ENCODE assay signal across 18 cellular contexts in genomic region chr3:115212615-115213014, GRCh38.
DNase-seq lines count a peak whose midpoint lies in the region; FAIRE-seq and TF ChIP-seq lines count a peak whose summit lies in the region.
"Had no signal": no experiment of that assay in that cellular context is flagged by ENCODE, and none has a peak within 500 bp of the region (broad histone marks: within the 10 kb centered on the region; RNA-seq: fewer than 3 reads in every experiment).

No MANE protein-coding gene starts in this region.

- FAIRE-seq in endothelial cell of umbilical vein (lab: Jason Lieb, UNC): peak; percentile 12
- FAIRE-seq: D721Med, K562 had no signal

- no peak overlapping the region for H2BK5ac ChIP-seq in H9 (ENCODE audit: insufficient read length, low read length)

- H4K91ac ChIP-seq in H9 (ENCODE audit: insufficient read length, low read depth, low read length): no peak overlapping the region

- H2BK20ac ChIP-seq in H9 (ENCODE audit: low read depth, low read length, poor library complexity, severe bottlenecking): no peak overlapping the region

- H3K9ac ChIP-seq in H9 (ENCODE audit: extremely low read depth, insufficient read length, low read length) (no peak overlapping the region), OCI-LY3 (ENCODE audit: low read length) (no peak overlapping the region), endothelial cell of umbilical vein (replicated peaks; ENCODE audit: extremely low read depth, insufficient read depth, low read length) (no peak overlapping the region), mammary epithelial cell (ENCODE audit: insufficient read depth, low read length) (no peak overlapping the region)
- H3K9ac ChIP-seq: SK-N-SH had no signal

- H3K4me3 ChIP-seq in OCI-LY3 (ENCODE audit: low read length) (no peak overlapping the region), endothelial cell of umbilical vein (replicated peaks in 1 of 3; ENCODE audit: insufficient read depth in 1 of 3, low read depth in 1 of 3, low read length in 3 of 3) (no peak overlapping the region), mammary epithelial cell (replicated peaks in 1 of 3; ENCODE audit: insufficient read depth in 1 of 3, low read depth in 2 of 3, low read length in 3 of 3) (no peak overlapping the region)
- H3K4me3 ChIP-seq: K562 had no signal

- TF ChIP-seq POLR2A in endothelial cell of umbilical vein (IDR thresholded peaks at IDR 0.05; ENCODE audit: low read depth, low read length): no peak

- no peak overlapping the region for H3K56ac ChIP-seq in H9 (ENCODE audit: insufficient read length, low read depth, low read length)

- no peak overlapping the region for H3K18ac ChIP-seq in H9 (ENCODE audit: insufficient read length, low read depth, low read length)

- no peaks in the 10 kb centered on the region for H3K9me1 ChIP-seq in endothelial cell of umbilical vein (replicated peaks; ENCODE audit: control insufficient read depth, extremely low read depth, insufficient read depth, low read length)

- H2BK12ac ChIP-seq in H9 (ENCODE audit: insufficient read length, low read depth, low read length): no peak overlapping the region

- H3K4me1 ChIP-seq in H9 (ENCODE audit: insufficient read depth, low read length): peaks cover 9% of the 10 kb centered on the region; the same call in 1 of the 2 replicates
- H3K4me1 ChIP-seq in OCI-LY3 (ENCODE audit: low read length): peaks cover 17% of the 10 kb centered on the region
- H3K4me1 ChIP-seq in endothelial cell of umbilical vein (ENCODE audit: control insufficient read depth, extremely low read depth, insufficient read depth, low read length): peaks cover 17% of the 10 kb centered on the region
- no peaks in the 10 kb centered on the region for H3K4me1 ChIP-seq in mammary epithelial cell (ENCODE audit: insufficient read depth, low read length)

- no peaks in the 10 kb centered on the region for H3K36me3 Mint-ChIP-seq in H9 (ENCODE audit: insufficient read depth in 1 of 3, low read depth in 3 of 3)

- DNase-seq in H9: no peak
- DNase-seq in endothelial cell of umbilical vein (ENCODE audit: low read depth, low spot score): no peak
- DNase-seq in mammary epithelial cell: no peak
- DNase-seq in activated CD4-positive, CD25-positive, alpha-beta regulatory T cell treated with anti-CD3 and anti-CD28 coated beads, Interleukin-2, amount 50 U/mL, for 72 hours: no peak
- no peak for DNase-seq in glomerular visceral epithelial cell (ENCODE audit: extremely low spot score)
- DNase-seq in NCI-H146 (lab: John Stamatoyannopoulos, UW): no peak
- DNase-seq: DMS79, NCI-H1105 treated with DMSO at 0.1 percent for 48 hours, NCI-H1694 treated with DMSO at 0.1 percent for 48 hours, NCI-H2107, NCI-H510A, NCI-H748 treated with DMSO at 0.1 percent for 48 hours, SHP77 treated with DMSO at 0.1 percent for 48 hours, SK-N-SH had no signal

- no peaks in the 10 kb centered on the region for H3K9me3 ChIP-seq in H9 (ENCODE audit: control insufficient read depth, low read depth, low read length)
- H3K9me3 ChIP-seq in OCI-LY3 (ENCODE audit: insufficient read depth, low read length): no peaks in the 10 kb centered on the region
- no peaks in the 10 kb centered on the region for H3K9me3 ChIP-seq in endothelial cell of umbilical vein (replicated peaks; ENCODE audit: control insufficient read depth, insufficient read depth, low read length)
- H3K9me3 ChIP-seq in mammary epithelial cell (replicated peaks; ENCODE audit: insufficient read depth, low read length): no peaks in the 10 kb centered on the region
- H3K9me3 ChIP-seq: SK-N-SH had no signal

- H3T11ph ChIP-seq in H9 (ENCODE audit: low read length): no peak overlapping the region

- H3K27ac Mint-ChIP-seq in H9: peak overlapping the region; percentile 13 to 73 (median 46); a peak in 5 of 7 replicates

- POLR2A ChIA-PET in endothelial cell of umbilical vein (lab: Charles Lee): no interaction called here

- H3K27me3 ChIP-seq in H9 (ENCODE audit: insufficient read depth, low read length) (no peaks in the 10 kb centered on the region), OCI-LY3 (ENCODE audit: low read depth, low read length) (no peaks in the 10 kb centered on the region), endothelial cell of umbilical vein (ENCODE audit: control insufficient read depth in 2 of 2, insufficient read depth in 2 of 2, low read length in 2 of 2) (no peaks in the 10 kb centered on the region), mammary epithelial cell (ENCODE audit: insufficient read depth, low read length) (no peaks in the 10 kb centered on the region)

- no peaks in the 10 kb centered on the region for H3K23me2 ChIP-seq in H9 (ENCODE audit: insufficient read length, low read depth, low read length, poor library complexity, severe bottlenecking)

- no peak overlapping the region for H4K8ac ChIP-seq in H9 (replicated peaks; ENCODE audit: insufficient read length, low read depth, low read length)

- no peak overlapping the region for H3K4me3 Mint-ChIP-seq in H9

- no peaks in the 10 kb centered on the region for H3K9me3 Mint-ChIP-seq in H9

- H3K23ac ChIP-seq in H9 (ENCODE audit: insufficient read length, low read depth, low read length): no peak overlapping the region

- no peak overlapping the region for H2AK5ac ChIP-seq in H9 (ENCODE audit: insufficient read length, low read length)

- dilution Hi-C loops in endothelial cell of umbilical vein (cut with MboI; ENCODE audit: extremely low pct_ligation_motif_present, low sequenced_read_pairs): no loop called here
- dilution Hi-C loops in mammary epithelial cell (cut with HindIII; ENCODE audit: low sequenced_read_pairs): no loop called here

- intact Hi-C loops in endothelial cell of umbilical vein (cut with micrococcal nuclease): loop anchor here (1.0 kb wide), 1 partner anchor 65 kb away; the partner anchor contains the start of gene ZBTB20
- intact Hi-C loops in mammary epithelial cell (cut with micrococcal nuclease): no loop called here

- H4K20me1 ChIP-seq in H9 (ENCODE audit: control insufficient read depth, insufficient read depth, insufficient read length) (no peaks in the 10 kb centered on the region), OCI-LY3 (ENCODE audit: insufficient read depth, low read length) (no peaks in the 10 kb centered on the region), endothelial cell of umbilical vein (replicated peaks; ENCODE audit: control insufficient read depth, extremely low read depth, insufficient read depth, low read length) (no peaks in the 10 kb centered on the region), mammary epithelial cell (ENCODE audit: insufficient read depth, low read length) (no peaks in the 10 kb centered on the region)

- CTCF ChIA-PET in endothelial cell of umbilical vein (lab: Charles Lee) (interaction anchor here (1.1 kb wide), 1 partner anchor 571 kb away, joined by 6 read pairs; no protein-coding TSS in a partner anchor), mammary epithelial cell (lab: Charles Lee; ENCODE audit: low non-redundant PET) (interaction anchor here (0.6 kb wide), 1 partner anchor 179 kb away, joined by 6 read pairs; no protein-coding TSS in a partner anchor)

- H3K36me3 ChIP-seq in OCI-LY3 (replicated peaks; ENCODE audit: low read depth, low read length) (no peaks in the 10 kb centered on the region), endothelial cell of umbilical vein (ENCODE audit: control insufficient read depth in 2 of 2, extremely low read depth in 1 of 2, insufficient read depth in 2 of 2, low read length in 2 of 2) (no peaks in the 10 kb centered on the region), mammary epithelial cell (ENCODE audit: insufficient read depth, low read length) (no peaks in the 10 kb centered on the region)

- BruUV-seq in endothelial cell of umbilical vein (replicated peaks; lab: Mats Ljungman, UMichigan): no TSS peak
- BruUV-seq in mammary epithelial cell (replicated peaks; lab: Mats Ljungman, UMichigan): no TSS peak

- in situ Hi-C loops in mammary epithelial cell (cut with MboI; ENCODE audit: low sequenced_read_pairs in 2 of 2): loop anchor here (10.0 to 25.0 kb wide), 4 partner anchors 225 to 602 kb away; no protein-coding TSS in a partner anchor

- H4K5ac ChIP-seq in H9 (ENCODE audit: insufficient read length, low read depth, low read length): no peak overlapping the region

- no peak overlapping the region for H2BK120ac ChIP-seq in H9 (ENCODE audit: low read depth, low read length, poor library complexity, severe bottlenecking)

- H3K79me1 ChIP-seq in H9 (ENCODE audit: insufficient read depth, low read depth, low read length, poor library complexity, severe bottlenecking): no peaks in the 10 kb centered on the region

- no peaks in the 10 kb centered on the region; the same call in 1 of the 2 replicates for H3K27me3 Mint-ChIP-seq in H9 (ENCODE audit: low read depth)

- H3K4ac ChIP-seq in H9 (ENCODE audit: low read depth, low read length): no peak overlapping the region

- H3K27ac ChIP-seq in H9 (ENCODE audit: insufficient read length, low read depth, low read length) (peak overlapping the region; percentile 21), OCI-LY3 (ENCODE audit: low read length) (no peak overlapping the region), endothelial cell of umbilical vein (ENCODE audit: insufficient read depth, low read depth, low read length) (no peak overlapping the region), mammary epithelial cell (ENCODE audit: insufficient read depth, low read depth, low read length) (no peak overlapping the region)
- H3K27ac ChIP-seq: C4-2B had no signal

- H3K79me2 ChIP-seq in H9 (ENCODE audit: insufficient read depth, low read length): no peaks in the 10 kb centered on the region
- no peaks in the 10 kb centered on the region for H3K79me2 ChIP-seq in OCI-LY3 (ENCODE audit: low read length)
- no peaks in the 10 kb centered on the region for H3K79me2 ChIP-seq in endothelial cell of umbilical vein (ENCODE audit: control insufficient read depth, insufficient read depth, low read length)
- no peaks in the 10 kb centered on the region for H3K79me2 ChIP-seq in mammary epithelial cell (ENCODE audit: insufficient read depth, low read length)

- peaks cover 39 to 42% of the 10 kb centered on the region in 2 experiments for H3K4me1 Mint-ChIP-seq in H9

- H2BK15ac ChIP-seq in H9 (ENCODE audit: low read depth, low read length): no peak overlapping the region

- H3K4me2 ChIP-seq in H9 (ENCODE audit: insufficient read depth, insufficient read length, low read length) (peak overlapping the region; percentile 3), OCI-LY3 (ENCODE audit: low read length) (peak overlapping the region; percentile 39; the same call in 1 of the 2 replicates), endothelial cell of umbilical vein (ENCODE audit: insufficient read depth, low read length) (peak overlapping the region; percentile 53), mammary epithelial cell (ENCODE audit: insufficient read depth, low read depth, low read length) (no peak overlapping the region)
- H3K4me2 ChIP-seq: SK-N-SH had no signal

- no peak for TF ChIP-seq CTCF in H9 (conservative IDR thresholded peaks at IDR 0.05)
- TF ChIP-seq CTCF in OCI-LY3 (IDR thresholded peaks at IDR 0.05; ENCODE audit: low read depth, low read length): no peak
- no peak for TF ChIP-seq CTCF in endothelial cell of umbilical vein (IDR thresholded peaks at IDR 0.05; ENCODE audit: extremely low read depth in 1 of 2, insufficient read depth in 1 of 2, low read depth in 1 of 2, low read length in 2 of 2)
- TF ChIP-seq CTCF in mammary epithelial cell (conservative IDR thresholded peaks at IDR 0.05 in 1 of 2, IDR thresholded peaks at IDR 0.05 in 1 of 2; ENCODE audit: extremely low read depth in 1 of 2, insufficient read depth in 1 of 2, low read depth in 1 of 2, low read length in 2 of 2): no peak

- H2AFZ ChIP-seq in H9 (ENCODE audit: low read length) (no peak overlapping the region), OCI-LY3 (ENCODE audit: low read depth, low read length) (no peak overlapping the region), endothelial cell of umbilical vein (ENCODE audit: low read depth, low read length) (no peak overlapping the region), mammary epithelial cell (ENCODE audit: low read depth, low read length) (no peak overlapping the region)

- no peak overlapping the region for H3K14ac ChIP-seq in H9 (ENCODE audit: insufficient read depth, low read length)
